9 cellular contexts compared by ENCODE assay signal in genomic region chr10:72694476-72695369, GRCh38. TPM values are rescaled to one million over a fixed set of nuclear protein-coding genes. Genes with fewer than 3 reads are reported as not detected.
DNase-seq lines count a peak whose midpoint lies in the region; ATAC-seq, FAIRE-seq and TF ChIP-seq lines count a peak whose summit lies in the region.
"Had no signal": no experiment of that assay in that cellular context is flagged by ENCODE, and none has a peak within 500 bp of the region (broad histone marks: within the 10 kb centered on the region; RNA-seq: fewer than 3 reads in every experiment).

No MANE protein-coding gene starts in this region.

- H4K91ac ChIP-seq in neuronal stem cell (ENCODE audit: low read depth, low read length, poor library complexity), result no peak overlapping the region

- no peak overlapping the region for H3K23ac ChIP-seq in neuronal stem cell (ENCODE audit: low read depth, low read length, poor library complexity)

- peak; percentile 56 for DNase-seq in Ammon's horn (ENCODE audit: low spot score)
- DNase-seq in GM19239 (ENCODE audit: insufficient read length, low spot score), result no peak
- DNase-seq in glutamatergic neuron, result no peak
- DNase-seq in uterus, result peak in 1 of 2 donors; percentile 31
- DNase-seq in neuronal stem cell (ENCODE audit: low spot score), result no peak
- DNase-seq in COLO829 (ENCODE audit: low spot score), result no peak
- no peak for DNase-seq in putamen (ENCODE audit: low spot score)

- H2AFZ ChIP-seq in neuronal stem cell (ENCODE audit: low read length), result no peak overlapping the region

- no peaks in the 10 kb centered on the region for H3K36me3 ChIP-seq in uterus
- no peaks in the 10 kb centered on the region for H3K36me3 ChIP-seq in neuronal stem cell (replicated peaks in 1 of 2; ENCODE audit: control insufficient read depth in 2 of 2, insufficient read depth in 2 of 2, low read length in 2 of 2)

- ATAC-seq in SK-N-SH treated with all-trans-retinoic acid at 6 μM for 48 hours, result peak; percentile 53

- WGBS in neuronal stem cell (ENCODE audit: extremely low coverage in 2 of 2, insufficient read length in 2 of 2, insufficient replicate concordance in 1 of 2), 2 donors, result no CpG with 5 or more reads among the region's 6 CpGs

- no peak overlapping the region for H3K9ac ChIP-seq in neuronal stem cell (ENCODE audit: low read depth, low read length, poor library complexity)

- no peak overlapping the region for H3K4me2 ChIP-seq in neuronal stem cell (ENCODE audit: insufficient read depth, low read length, poor library complexity, severe bottlenecking)

- H3K9me3 Mint-ChIP-seq in glutamatergic neuron (ENCODE audit: unreplicated experiment), result no peaks in the 10 kb centered on the region

- H2BK5ac ChIP-seq in neuronal stem cell (ENCODE audit: low read length), result no peak overlapping the region

- intact Hi-C loops in uterus (cut with DNase I; ENCODE audit: low total_unique reads), result loop anchor here (10.0 kb wide), 1 partner anchor 140 kb away; no protein-coding TSS in a partner anchor

- H3K27me3 ChIP-seq in uterus (no peaks in the 10 kb centered on the region), neuronal stem cell (ENCODE audit: control insufficient read depth in 3 of 3, insufficient read depth in 3 of 3, low read depth in 1 of 3, low read length in 3 of 3) (peaks cover 0 to 2% (median 0%) of the 10 kb centered on the region in 3 experiments)

- TF ChIP-seq POLR2A in uterus (IDR thresholded peaks at IDR 0.05), result no peak

- H2AK5ac ChIP-seq in neuronal stem cell (ENCODE audit: low read depth, low read length), result no peak overlapping the region

- no peak overlapping the region for H3K4ac ChIP-seq in neuronal stem cell (ENCODE audit: low read length)

- H3K4me1 ChIP-seq in uterus (no peaks in the 10 kb centered on the region), neuronal stem cell (ENCODE audit: control insufficient read depth in 2 of 2, insufficient read depth in 1 of 2, low read depth in 1 of 2, low read length in 2 of 2) (peaks cover 2 to 8% of the 10 kb centered on the region in 2 donors)

- peaks cover 8% of the 10 kb centered on the region for H3K79me1 ChIP-seq in neuronal stem cell (ENCODE audit: low read depth, low read length)

- H3K4me1 Mint-ChIP-seq in glutamatergic neuron (ENCODE audit: low read depth, unreplicated experiment), result peaks cover 19% of the 10 kb centered on the region

- H3K36me3 Mint-ChIP-seq in glutamatergic neuron (ENCODE audit: unreplicated experiment), result no peaks in the 10 kb centered on the region

- no peak for TF ChIP-seq CTCF in glutamatergic neuron (IDR thresholded peaks at IDR 0.05; ENCODE audit: partially characterized antibody, unreplicated experiment)
- TF ChIP-seq CTCF in uterus (IDR thresholded peaks at IDR 0.05), result peak; percentile 43 to 62 (median 48)

- H2BK120ac ChIP-seq in neuronal stem cell (ENCODE audit: low read depth, low read length), result no peak overlapping the region

- H3K9me3 ChIP-seq in uterus, result no peaks in the 10 kb centered on the region
- H3K9me3 ChIP-seq in neuronal stem cell (replicated peaks in 1 of 2; ENCODE audit: control insufficient read depth in 2 of 2, insufficient read depth in 1 of 2, low read depth in 1 of 2, low read length in 2 of 2), result no peaks in the 10 kb centered on the region

- no peak overlapping the region for H4K8ac ChIP-seq in neuronal stem cell (ENCODE audit: low read depth, low read length)

- H3K14ac ChIP-seq in neuronal stem cell (ENCODE audit: low read length), result no peak overlapping the region

- no peaks in the 10 kb centered on the region for H3K27me3 Mint-ChIP-seq in glutamatergic neuron (ENCODE audit: unreplicated experiment)

- H3K27ac ChIP-seq in uterus, result peak overlapping the region; percentile 13 to 95
- no peak overlapping the region for H3K27ac ChIP-seq in neuronal stem cell (replicated peaks; ENCODE audit: low read length)

- no peak overlapping the region for H2BK12ac ChIP-seq in neuronal stem cell (ENCODE audit: low read length)

- H3K4me3 ChIP-seq in uterus, result no peak overlapping the region
- H3K4me3 ChIP-seq in neuronal stem cell (ENCODE audit: low read length in 2 of 2), result no peak overlapping the region

- H3K18ac ChIP-seq in neuronal stem cell (ENCODE audit: low read length), result no peak overlapping the region

- H2BK15ac ChIP-seq in neuronal stem cell (ENCODE audit: low read length), result no peak overlapping the region

- FAIRE-seq in GM19239 (lab: Jason Lieb, UNC), result peak; percentile 64
- FAIRE-seq: islet of Langerhans had no signal

- H3K27ac Mint-ChIP-seq in glutamatergic neuron (ENCODE audit: unreplicated experiment), result no peak overlapping the region

- H3K4me3 Mint-ChIP-seq in glutamatergic neuron (ENCODE audit: unreplicated experiment), result peak overlapping the region; percentile 4

TF ChIP-seq in SK-N-SH treated with all-trans-retinoic acid at 6 μM for 48 hours, 23 proteins besides CTCF, POLR2A, EP300 and RAD21:
- no peak for TF ChIP-seq ESRRG (CRISPR knock-in tag; IDR thresholded peaks at IDR 0.05)
- TF ChIP-seq ZNF70 (CRISPR knock-in tag; IDR thresholded peaks at IDR 0.05), result no peak
- TF ChIP-seq ZNF565 (CRISPR knock-in tag; conservative IDR thresholded peaks at IDR 0.05; ENCODE audit: low read depth), result no peak
- TF ChIP-seq ZNF8 (CRISPR knock-in tag; IDR thresholded peaks at IDR 0.05), result no peak
- TF ChIP-seq ISL1 (CRISPR knock-in tag; IDR thresholded peaks at IDR 0.05), result no peak
- no peak for TF ChIP-seq PPARA (CRISPR knock-in tag; IDR thresholded peaks at IDR 0.05; ENCODE audit: borderline replicate concordance)
- TF ChIP-seq TCF4 (CRISPR knock-in tag; IDR thresholded peaks at IDR 0.05; ENCODE audit: borderline replicate concordance), result no peak
- TF ChIP-seq ZFP3 (CRISPR knock-in tag; IDR thresholded peaks at IDR 0.05), result no peak
- TF ChIP-seq ZFP30 (CRISPR knock-in tag; IDR thresholded peaks at IDR 0.05), result no peak
- no peak for TF ChIP-seq RARB (CRISPR knock-in tag; IDR thresholded peaks at IDR 0.05)
- TF ChIP-seq GLIS3 (CRISPR knock-in tag; IDR thresholded peaks at IDR 0.05), result no peak
- no peak for TF ChIP-seq BACH2 (CRISPR knock-in tag; IDR thresholded peaks at IDR 0.05; ENCODE audit: borderline replicate concordance)
- no peak for TF ChIP-seq SNAI2 (CRISPR knock-in tag; IDR thresholded peaks at IDR 0.05)

RNA-seq across cellular contexts. Expression of gene MCU, which starts 2.8 kb away (rescaled TPM):
- total RNA-seq in glutamatergic neuron (ENCODE audit: unreplicated experiment), result 15.2 TPM
- total RNA-seq in uterus, result 10 to 100 TPM; 13.2 to 35.8 (median 24.6) TPM
- 20.6 TPM for polyA plus RNA-seq in neuronal stem cell (2013, experiment 1 of 2)
- 20.8 TPM for polyA plus RNA-seq in neuronal stem cell (2013, experiment 2 of 2)
